In genomic region chr9:3012843-3013242, GRCh38 we compare ENCODE assay signal across 21 cellular contexts.
A peak's percentile ranks its signal among the peaks of the same experiment; 100 is the strongest.
DNase-seq lines count a peak whose midpoint lies in the region; TF ChIP-seq lines count a peak whose summit lies in the region.
"Had no signal": no experiment of that assay in that cellular context is flagged by ENCODE, and none has a peak within 500 bp of the region (broad histone marks: within the 10 kb centered on the region; RNA-seq: fewer than 3 reads in every experiment).

No MANE protein-coding gene starts in this region.

- H4K20me1 ChIP-seq in smooth muscle cell (ENCODE audit: low read depth): no peaks in the 10 kb centered on the region

- H2AFZ ChIP-seq in smooth muscle cell (ENCODE audit: low read depth): peak overlapping the region; percentile 7

- DNase-seq in HuH-7 (ENCODE audit: low spot score): peak; percentile 23
- peak; percentile 65 to 73 for DNase-seq in NOMO-1 (lab: John Stamatoyannopoulos, UW; ENCODE audit: unreplicated experiment in 2 of 2)
- peak; percentile 54 for DNase-seq in SIG-M5 treated with dmso at 0.1 percent for 504 hours (lab: John Stamatoyannopoulos, UW; ENCODE audit: unreplicated experiment)
- no peak for DNase-seq in smooth muscle cell (lab: John Stamatoyannopoulos, UW; ENCODE audit: unreplicated experiment)
- DNase-seq in HCEC 1CT: no peak
- DNase-seq in islet precursor cell: no peak
- no peak for DNase-seq in stimulated activated CD4-positive, alpha-beta T cell treated with anti-CD3 and anti-CD28 coated beads, Interleukin-12 subunit alpha, Interleukin-12 subunit beta, amount 100 ng/mL, for 4 hours
- DNase-seq: BE2C; Caco-2; CD4-positive, alpha-beta T cell; DMS 273 treated with DMSO at 0.1 percent for 48 hours; DND-41; Kasumi-1; NCI-H1105; NCI-H2081 treated with DMSO at 0.1 percent for 48 hours; NCI-H2171 treated with DMSO at 0.1 percent for 48 hours; NCI-H524 treated with DMSO at 0.1 percent for 48 hours; NCI-H82; SHP77 treated with DMSO at 0.1 percent for 48 hours; T-helper 17 cell had no signal

- no peak for TF ChIP-seq CTCF in smooth muscle cell (IDR thresholded peaks at IDR 0.05; ENCODE audit: borderline replicate concordance, insufficient read depth, poor library complexity, severe bottlenecking)

- H3F3A ChIP-seq in smooth muscle cell (ENCODE audit: low read depth): no peaks in the 10 kb centered on the region

- H3K4me2 ChIP-seq in smooth muscle cell: no peak overlapping the region

- H3K4me1 ChIP-seq in smooth muscle cell (ENCODE audit: low read depth): no peaks in the 10 kb centered on the region
- H3K4me1 ChIP-seq: BE2C, Caco-2 had no signal

- H3K9ac ChIP-seq in smooth muscle cell (ENCODE audit: low read depth): no peak overlapping the region

- no peak overlapping the region for H3K4me3 ChIP-seq in smooth muscle cell

- no peaks in the 10 kb centered on the region for H3K9me3 ChIP-seq in smooth muscle cell (replicated peaks; ENCODE audit: low read depth)
- H3K9me3 ChIP-seq: BE2C, Caco-2 had no signal

- no peaks in the 10 kb centered on the region for H3K36me3 ChIP-seq in smooth muscle cell (ENCODE audit: low read depth)
- H3K36me3 ChIP-seq: BE2C had no signal

- H3K27me3 ChIP-seq in smooth muscle cell (ENCODE audit: low read depth): peaks cover 4% of the 10 kb centered on the region
- H3K27me3 ChIP-seq: BE2C had no signal

- no peaks in the 10 kb centered on the region for H3K79me2 ChIP-seq in smooth muscle cell (ENCODE audit: low read depth)

- 59% methylated on average over 5 of the region's 5 CpGs for WGBS in smooth muscle cell (ENCODE audit: low lambda C conversion rate)

- H3K27ac ChIP-seq in smooth muscle cell (ENCODE audit: low read depth): no peak overlapping the region
- H3K27ac ChIP-seq: RWPE1 had no signal

Comparison
In these comparisons a context has a peak if more than half of its experiments do, and no peak if none do; other contexts are left out.
1. DNase-seq: peak in HuH-7 (single experiment), NOMO-1 (2 of 2) and SIG-M5 treated with dmso at 0.1 percent for 504 hours (single experiment); none in smooth muscle cell (single experiment), HCEC 1CT (single experiment), islet precursor cell (single experiment) and stimulated activated CD4-positive, alpha-beta T cell treated with anti-CD3 and anti-CD28 coated beads, Interleukin-12 subunit alpha, Interleukin-12 subunit beta, amount 100 ng/mL, for 4 hours (single experiment).